In the genomic region with DNA sequence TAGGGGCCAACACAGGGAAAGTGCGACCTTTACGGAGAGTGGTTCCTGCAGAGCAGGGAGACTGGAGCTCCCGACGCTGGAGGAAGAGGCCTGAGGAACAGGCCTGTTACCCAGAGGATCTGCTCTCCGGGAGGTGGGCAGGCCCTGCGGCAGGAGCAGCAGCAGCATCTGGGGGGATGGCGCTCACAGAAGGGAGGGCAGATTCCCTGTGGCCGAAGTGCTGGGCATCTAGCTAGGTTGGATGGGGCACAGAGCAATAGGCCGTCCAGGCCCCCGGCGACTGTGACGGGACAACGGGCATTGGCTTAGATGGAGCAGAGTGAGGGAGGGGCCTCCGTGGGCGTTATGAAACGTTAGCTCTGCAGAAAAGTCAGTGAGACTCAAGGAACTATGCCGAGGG, we compare ENCODE assay signal across 35 cellular contexts.
"Had no signal": no experiment of that assay in that cellular context is flagged by ENCODE, and none has a peak within 500 bp of the region (broad histone marks: within the 10 kb centered on the region; RNA-seq: fewer than 3 reads in every experiment).

No MANE protein-coding gene starts in this region.

- H3K27me3 Mint-ChIP-seq: activated B cell treated with CpG ODN at 0.5 μM for 24 hours; activated CD4-positive, alpha-beta memory T cell treated with anti-CD3 and anti-CD28 coated beads for 36 hours; activated CD4-positive, alpha-beta T cell treated with anti-CD3 and anti-CD28 coated beads, Interleukin-2, amount 10 ng/mL, durations not matched to agents 24 days and 14 days; activated CD8-positive, alpha-beta T cell treated with anti-CD3 and anti-CD28 coated beads for 36 hours; activated naive CD8-positive, alpha-beta T cell treated with anti-CD3 and anti-CD28 coated beads for 36 hours; activated T-helper 17 cell treated with anti-CD3 and anti-CD28 coated beads, Interleukin-2, amount 50 U/mL, for 72 hours had no signal

- H3K27ac Mint-ChIP-seq: activated B cell treated with CpG ODN at 0.5 μM for 24 hours; activated CD4-positive, alpha-beta memory T cell treated with anti-CD3 and anti-CD28 coated beads for 36 hours; activated CD4-positive, alpha-beta T cell treated with anti-CD3 and anti-CD28 coated beads, Interleukin-2, amount 10 ng/mL, durations not matched to agents 24 days and 14 days; activated CD8-positive, alpha-beta T cell treated with anti-CD3 and anti-CD28 coated beads for 36 hours; activated naive CD4-positive, alpha-beta T cell treated with anti-CD3 and anti-CD28 coated beads for 36 hours; activated naive CD4-positive, alpha-beta T cell treated with anti-CD3 and anti-CD28 coated beads, Interleukin-2, amount 50 U/mL, for 72 hours; activated naive CD8-positive, alpha-beta T cell treated with anti-CD3 and anti-CD28 coated beads for 36 hours; activated T-cell treated with anti-CD3 and anti-CD28 coated beads, Interleukin-2, amount 50 U/mL, for 72 hours; activated T-helper 1 cell treated with anti-CD3 and anti-CD28 coated beads, Interleukin-12 subunit alpha, Interleukin-12 subunit beta, Interleukin-2, Interleukin-4 antibody, amounts not matched to agents 30 ng/mL and 10 ng/mL and 1 ng/mL, durations not matched to agents 14 hours and 24 hours and 36 hours; activated T-helper 17 cell treated with anti-CD3 and anti-CD28 coated beads, Interleukin-2, amount 50 U/mL, for 72 hours; T-helper 1 cell treated with Interleukin-12 subunit alpha and Interleukin-12 subunit beta and Interleukin-4 antibody, amounts not matched to agents 30 μg/mL and 1 μg/mL, for 36 hours; T-helper 2 cell treated with Interferon-gamma antibody and Interleukin-4, amounts not matched to agents 5 μg/mL and 100 μg/mL, for 36 hours had no signal

- H3K4me1 ChIP-seq: adrenal gland, body of pancreas, breast epithelium had no signal

- H3K27ac ChIP-seq: adrenal gland, body of pancreas, brain microvascular endothelial cell, breast epithelium, VCaP had no signal

- H3K4me3 Mint-ChIP-seq: activated B cell treated with CpG ODN at 0.5 μM for 24 hours; activated CD4-positive, alpha-beta memory T cell treated with anti-CD3 and anti-CD28 coated beads for 36 hours; activated CD4-positive, alpha-beta T cell treated with anti-CD3 and anti-CD28 coated beads, Interleukin-2, amount 10 ng/mL, durations not matched to agents 24 days and 14 days; activated CD8-positive, alpha-beta T cell treated with anti-CD3 and anti-CD28 coated beads for 36 hours; activated naive CD4-positive, alpha-beta T cell treated with anti-CD3 and anti-CD28 coated beads for 36 hours; activated naive CD8-positive, alpha-beta T cell treated with anti-CD3 and anti-CD28 coated beads for 36 hours; activated T-cell treated with anti-CD3 and anti-CD28 coated beads, Interleukin-2, amount 50 U/mL, for 4 hours; activated T-cell treated with anti-CD3 and anti-CD28 coated beads, Interleukin-2, amount 50 U/mL, for 72 hours; activated T-helper 1 cell treated with anti-CD3 and anti-CD28 coated beads, Interleukin-12 subunit alpha, Interleukin-12 subunit beta, Interleukin-2, Interleukin-4 antibody, amounts not matched to agents 30 ng/mL and 10 ng/mL and 1 ng/mL, durations not matched to agents 14 hours and 24 hours and 36 hours; activated T-helper 17 cell treated with anti-CD3 and anti-CD28 coated beads, Interleukin-2, amount 50 U/mL, for 72 hours; T-helper 1 cell treated with Interleukin-12 subunit alpha and Interleukin-12 subunit beta and Interleukin-4 antibody, amounts not matched to agents 30 μg/mL and 1 μg/mL, for 36 hours; T-helper 2 cell treated with Interferon-gamma antibody and Interleukin-4, amounts not matched to agents 5 μg/mL and 100 μg/mL, for 36 hours had no signal

- H3K4me3 ChIP-seq: adrenal gland, body of pancreas, breast epithelium had no signal

- H3K27me3 ChIP-seq: adrenal gland, body of pancreas, brain microvascular endothelial cell, breast epithelium had no signal

- ATAC-seq: activated CD8-positive, alpha-beta T cell treated with anti-CD3 and anti-CD28 coated beads for 36 hours; activated naive CD4-positive, alpha-beta T cell treated with anti-CD3 and anti-CD28 coated beads, Interleukin-2, amount 50 U/mL, for 72 hours; activated T-cell treated with anti-CD3 and anti-CD28 coated beads, Interleukin-2, amount 50 U/mL, for 4 hours; activated T-cell treated with anti-CD3 and anti-CD28 coated beads, Interleukin-2, amount 50 U/mL, for 72 hours; activated T-helper 17 cell treated with anti-CD3 and anti-CD28 coated beads, Interleukin-2, amount 50 U/mL, for 72 hours; body of pancreas had no signal

- H3K36me3 Mint-ChIP-seq: activated CD4-positive, alpha-beta memory T cell treated with anti-CD3 and anti-CD28 coated beads for 36 hours; activated naive CD4-positive, alpha-beta T cell treated with anti-CD3 and anti-CD28 coated beads, Interleukin-2, amount 50 U/mL, for 72 hours; activated naive CD8-positive, alpha-beta T cell treated with anti-CD3 and anti-CD28 coated beads for 36 hours had no signal

- DNase-seq: activated B cell treated with CpG ODN at 0.5 μM for 24 hours; activated CD4-positive, alpha-beta memory T cell treated with anti-CD3 and anti-CD28 coated beads for 36 hours; activated CD4-positive, alpha-beta T cell treated with anti-CD3 and anti-CD28 coated beads for 4 hours; activated CD4-positive, alpha-beta T cell treated with anti-CD3 and anti-CD28 coated beads, Interleukin-2, amount 10 ng/mL, durations not matched to agents 24 days and 14 days; activated CD4-positive, alpha-beta T cell treated with anti-CD3 and anti-CD28 coated beads, Interleukin-2, amount 50 U/mL, for 1 hour; activated CD4-positive, alpha-beta T cell treated with anti-CD3 and anti-CD28 coated beads, Interleukin-2, amount 50 U/mL, for 4 hours; activated CD4-positive, CD25-positive, alpha-beta regulatory T cell treated with anti-CD3 and anti-CD28 coated beads, Interleukin-2, amount 50 U/mL, for 72 hours; activated CD8-positive, alpha-beta memory T cell treated with anti-CD3 and anti-CD28 coated beads, Interleukin-2, amount 50 U/mL, for 4 hours; activated CD8-positive, alpha-beta T cell treated with anti-CD3 and anti-CD28 coated beads for 36 hours; activated effector memory CD4-positive, alpha-beta T cell treated with anti-CD3 and anti-CD28 coated beads, Interleukin-2, amount 50 U/mL, for 16 hours; activated gamma-delta T cell treated with Interleukin-2 at 50 U/mL for 16 hours; activated naive CD4-positive, alpha-beta T cell; activated naive CD4-positive, alpha-beta T cell treated with anti-CD3 and anti-CD28 coated beads for 36 hours; activated naive CD4-positive, alpha-beta T cell treated with anti-CD3 and anti-CD28 coated beads, Interleukin-2, amount 50 U/mL, for 16 hours; activated naive CD8-positive, alpha-beta T cell treated with anti-CD3 and anti-CD28 coated beads for 36 hours; activated T-cell treated with anti-CD3 and anti-CD28 coated beads for 4 hours; activated T-cell treated with anti-CD3 and anti-CD28 coated beads, Interleukin-2, amount 50 U/mL, for 1 hour; activated T-cell treated with anti-CD3 and anti-CD28 coated beads, Interleukin-2, amount 50 U/mL, for 4 hours; activated T-cell treated with anti-CD3 and anti-CD28 coated beads, Interleukin-2, amount 50 U/mL, for 72 hours; adrenal gland; amniotic stem cell; aorta; body of pancreas; brain microvascular endothelial cell; central memory CD4-positive, alpha-beta T cell; T-helper 1 cell; T-helper 2 cell; T-helper 9 cell had no signal

- H3K4me1 Mint-ChIP-seq: activated B cell treated with CpG ODN at 0.5 μM for 24 hours; activated CD4-positive, alpha-beta T cell treated with anti-CD3 and anti-CD28 coated beads, Interleukin-2, amount 10 ng/mL, durations not matched to agents 24 days and 14 days; activated naive CD8-positive, alpha-beta T cell treated with anti-CD3 and anti-CD28 coated beads for 36 hours; activated T-helper 17 cell treated with anti-CD3 and anti-CD28 coated beads, Interleukin-2, amount 50 U/mL, for 72 hours had no signal

- H3K36me3 ChIP-seq: adrenal gland, brain microvascular endothelial cell, breast epithelium had no signal

- H3K9me3 ChIP-seq: adrenal gland, body of pancreas had no signal

- H3K9me3 Mint-ChIP-seq: activated CD4-positive, alpha-beta memory T cell treated with anti-CD3 and anti-CD28 coated beads for 36 hours; activated CD4-positive, alpha-beta T cell treated with anti-CD3 and anti-CD28 coated beads, Interleukin-2, amount 10 ng/mL, durations not matched to agents 24 days and 14 days; activated CD8-positive, alpha-beta T cell treated with anti-CD3 and anti-CD28 coated beads for 36 hours; activated naive CD4-positive, alpha-beta T cell treated with anti-CD3 and anti-CD28 coated beads for 36 hours; activated naive CD4-positive, alpha-beta T cell treated with anti-CD3 and anti-CD28 coated beads, Interleukin-2, amount 50 U/mL, for 72 hours; activated naive CD8-positive, alpha-beta T cell treated with anti-CD3 and anti-CD28 coated beads for 36 hours; activated T-cell treated with anti-CD3 and anti-CD28 coated beads, Interleukin-2, amount 50 U/mL, for 4 hours; activated T-cell treated with anti-CD3 and anti-CD28 coated beads, Interleukin-2, amount 50 U/mL, for 72 hours; activated T-helper 1 cell treated with anti-CD3 and anti-CD28 coated beads, Interleukin-12 subunit alpha, Interleukin-12 subunit beta, Interleukin-2, Interleukin-4 antibody, amounts not matched to agents 30 ng/mL and 10 ng/mL and 1 ng/mL, durations not matched to agents 14 hours and 24 hours and 36 hours; activated T-helper 17 cell treated with anti-CD3 and anti-CD28 coated beads, Interleukin-2, amount 50 U/mL, for 72 hours; T-helper 2 cell treated with Interferon-gamma antibody and Interleukin-4, amounts not matched to agents 5 μg/mL and 100 μg/mL, for 36 hours had no signal
